1 cellular context compared by ENCODE assay signal in the genomic region with DNA sequence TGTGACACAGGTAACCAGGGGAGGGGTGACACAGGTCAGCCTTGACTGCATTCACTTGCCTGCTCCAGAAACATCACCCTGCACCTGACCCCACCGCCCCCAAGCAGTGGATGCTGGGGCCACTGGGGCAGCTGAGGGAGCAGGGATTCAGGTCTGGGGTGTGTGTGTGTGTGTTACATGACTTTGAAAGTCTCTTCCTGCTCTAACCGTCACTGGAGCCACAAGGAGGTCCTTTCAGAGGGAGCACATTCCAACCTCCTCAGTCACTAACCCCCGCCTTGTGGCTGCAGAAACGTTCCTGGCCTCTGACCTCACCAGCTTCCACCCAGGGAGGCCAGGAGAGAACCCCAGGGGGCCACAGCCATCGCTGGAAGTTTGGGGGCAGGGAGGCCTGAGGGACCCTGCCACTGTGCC.
TF ChIP-seq lines count a peak whose summit lies in the region.

No MANE protein-coding gene starts in this region.

TF ChIP-seq in endothelial cell of umbilical vein, 7 proteins besides CTCF, POLR2A, EP300 and RAD21:
- TF ChIP-seq, protein P1, sequence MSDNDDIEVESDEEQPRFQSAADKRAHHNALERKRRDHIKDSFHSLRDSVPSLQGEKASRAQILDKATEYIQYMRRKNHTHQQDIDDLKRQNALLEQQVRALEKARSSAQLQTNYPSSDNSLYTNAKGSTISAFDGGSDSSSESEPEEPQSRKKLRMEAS (IDR thresholded peaks at IDR 0.05; ENCODE audit: insufficient read depth, insufficient read length): no peak
- TF ChIP-seq MYC (IDR thresholded peaks at IDR 0.05; ENCODE audit: low read depth, low read length) (no peak), GATA2 (IDR thresholded peaks at IDR 0.05; ENCODE audit: insufficient read depth, insufficient read length, low read depth, low read length) (no peak), FOS (IDR thresholded peaks at IDR 0.05; ENCODE audit: borderline replicate concordance, insufficient read depth, low read length) (peak; percentile 57), EZH2 (IDR thresholded peaks at IDR 0.05; ENCODE audit: borderline replicate concordance, low read depth, low read length, severe bottlenecking) (no peak), JUN (IDR thresholded peaks at IDR 0.05; ENCODE audit: borderline replicate concordance, insufficient read depth, insufficient read length, low read depth) (no peak), POLR2AphosphoS5 (IDR thresholded peaks at IDR 0.05; ENCODE audit: insufficient read depth, low read depth, low read length) (peak; percentile 35)
